10 cellular contexts compared by ENCODE assay signal in the genomic region with DNA sequence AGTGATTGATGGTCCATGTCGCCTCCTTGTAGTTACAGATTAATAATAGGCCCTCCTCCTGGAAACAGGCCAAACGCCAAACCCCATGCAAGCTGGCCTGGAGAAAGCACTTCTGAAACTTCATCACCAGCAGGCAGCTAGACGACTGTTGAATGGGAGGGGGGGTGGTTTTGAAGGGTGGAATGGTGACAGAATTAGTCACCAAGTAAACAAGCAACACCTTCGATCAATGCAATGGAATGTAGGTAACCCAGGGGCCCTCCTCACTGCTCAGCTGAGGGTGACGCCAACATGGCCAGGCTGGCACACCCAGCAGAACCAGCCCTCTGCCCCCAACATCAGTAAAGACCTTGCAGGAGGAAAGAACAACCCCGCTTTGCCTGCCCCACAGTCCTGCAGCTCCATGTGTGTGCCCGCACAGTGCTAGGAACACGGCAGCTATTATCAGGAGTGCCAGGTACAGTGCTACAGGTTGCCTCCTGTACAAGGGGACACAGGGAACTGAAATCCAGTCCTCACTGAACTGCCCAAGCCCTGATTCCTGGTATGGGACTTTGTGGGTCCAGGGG. TPM values are rescaled to one million over a fixed set of nuclear protein-coding genes. Genes with fewer than 3 reads are reported as not detected.
DNase-seq lines count a peak whose midpoint lies in the region; ATAC-seq and TF ChIP-seq lines count a peak whose summit lies in the region.
"Had no signal": no experiment of that assay in that cellular context is flagged by ENCODE, and none has a peak within 500 bp of the region (broad histone marks: within the 10 kb centered on the region; RNA-seq: fewer than 3 reads in every experiment).

No MANE protein-coding gene starts in this region.

- H3K36me3 Mint-ChIP-seq in progenitor cell of endocrine pancreas (ENCODE audit: insufficient read depth) = no peaks in the 10 kb centered on the region

- H3K27ac Mint-ChIP-seq in progenitor cell of endocrine pancreas = peak overlapping the region; percentile 91
- H3K27ac Mint-ChIP-seq: B cell had no signal

- H3K4me3 ChIP-seq in body of pancreas = no peak overlapping the region
- H3K4me3 ChIP-seq: thoracic aorta had no signal

- no peaks in the 10 kb centered on the region for H3K9me3 ChIP-seq in body of pancreas
- H3K9me3 ChIP-seq: thoracic aorta had no signal

- H3K4me1 Mint-ChIP-seq in progenitor cell of endocrine pancreas (ENCODE audit: low read depth) = peaks cover 43% of the 10 kb centered on the region

- intact Hi-C loops in body of pancreas (cut with DNase I) = loop anchor here (10.0 kb wide), 1 partner anchor 493 kb away; no protein-coding TSS in a partner anchor

- WGBS in body of pancreas, 2 donors = 6 to 16% methylated on average over 5 to 8 of the region's 8 CpGs

- peak; percentile 41 to 66 (median 41) for TF ChIP-seq POLR2A in body of pancreas (IDR thresholded peaks at IDR 0.05)

- H3K27me3 Mint-ChIP-seq in progenitor cell of endocrine pancreas = no peaks in the 10 kb centered on the region
- H3K27me3 Mint-ChIP-seq: B cell had no signal

- peaks cover 34% of the 10 kb centered on the region for H3K4me1 ChIP-seq in body of pancreas

- peak; percentile 31 for ATAC-seq in HG03520 (IDR thresholded peaks at IDR 0.05; ENCODE audit: unreplicated experiment)
- ATAC-seq in body of pancreas = peak; percentile 98

- no peaks in the 10 kb centered on the region for H3K27me3 ChIP-seq in body of pancreas

- no peaks in the 10 kb centered on the region for H3K9me3 Mint-ChIP-seq in progenitor cell of endocrine pancreas (ENCODE audit: low read depth)

- peak; percentile 4 for DNase-seq in NK-92 treated with Interleukin-12 subunit alpha and Interleukin-12 subunit beta, amount 100 ng/mL, for 24 hours (lab: John Stamatoyannopoulos, UW)
- DNase-seq in NK-92 (lab: John Stamatoyannopoulos, UW; ENCODE audit: unreplicated experiment) = no peak
- peak; percentile 95 to 97 (median 95) for DNase-seq in body of pancreas
- DNase-seq in progenitor cell of endocrine pancreas (ENCODE audit: low spot score, unreplicated experiment) = peak; percentile 60
- DNase-seq in NCI-H2081 treated with DMSO at 0.1 percent for 48 hours (lab: John Stamatoyannopoulos, UW) = no peak
- DNase-seq in epidermal melanocyte (ENCODE audit: insufficient read length, low spot score) = no peak
- DNase-seq in NCI-H2107 treated with DMSO at 0.1 percent for 48 hours (lab: John Stamatoyannopoulos, UW; ENCODE audit: unreplicated experiment) = no peak

- TF ChIP-seq CTCF in body of pancreas (IDR thresholded peaks at IDR 0.05) (no peak), progenitor cell of endocrine pancreas (IDR thresholded peaks at IDR 0.05; ENCODE audit: unreplicated experiment) (no peak)

- peak overlapping the region; percentile 78 to 96 (median 88) for H3K27ac ChIP-seq in body of pancreas
- H3K27ac ChIP-seq: thoracic aorta had no signal

- H3K4me3 Mint-ChIP-seq in progenitor cell of endocrine pancreas (ENCODE audit: low read depth) = peak overlapping the region; percentile 3
- H3K4me3 Mint-ChIP-seq: B cell had no signal

- no peaks in the 10 kb centered on the region for H3K36me3 ChIP-seq in body of pancreas (replicated peaks in 1 of 2; ENCODE audit: insufficient read depth in 1 of 2, low read depth in 2 of 2)
- H3K36me3 ChIP-seq: thoracic aorta had no signal

RNA-seq across cellular contexts. Expression of a gene that starts 2.7 kb away (rescaled TPM):
- total RNA-seq in body of pancreas = 1 to 10 TPM in 1 of 2 donors, not detected in 1; 2.1 TPM
- total RNA-seq in progenitor cell of endocrine pancreas = 0.81 and 1.00 TPM in 2 replicates

Comparison
In these comparisons a context has a peak if more than half of its experiments do, and no peak if none do; other contexts are left out.
1. DNase-seq: peak in NK-92 treated with Interleukin-12 subunit alpha and Interleukin-12 subunit beta, amount 100 ng/mL, for 24 hours (single experiment), body of pancreas (4 of 4) and progenitor cell of endocrine pancreas (single experiment); none in NK-92 (single experiment), NCI-H2081 treated with DMSO at 0.1 percent for 48 hours (single experiment), epidermal melanocyte (single experiment) and NCI-H2107 treated with DMSO at 0.1 percent for 48 hours (single experiment).